8 cellular contexts compared by ENCODE assay signal in genomic region chr1:246564839-246565750, GRCh38. TPM values are rescaled to one million over a fixed set of nuclear protein-coding genes. Genes with fewer than 3 reads are reported as not detected.
DNase-seq lines count a peak whose midpoint lies in the region; ATAC-seq and TF ChIP-seq lines count a peak whose summit lies in the region.

No MANE protein-coding gene starts in this region.

- TF ChIP-seq CTCF in AG09309 (IDR thresholded peaks at IDR 0.05; ENCODE audit: control insufficient read depth, insufficient read depth, low read depth, low read length, missing control alignments) = no peak
- TF ChIP-seq CTCF in brain microvascular endothelial cell (IDR thresholded peaks at IDR 0.05; ENCODE audit: low read depth, low read length, missing control alignments) = no peak
- TF ChIP-seq CTCF in mucosa of descending colon (IDR thresholded peaks at IDR 0.05) = no peak

- in situ Hi-C loops in brain microvascular endothelial cell (cut with HindIII; ENCODE audit: low pct_ligation_motif_present, low sequenced_read_pairs) = no loop called here

- no peaks in the 10 kb centered on the region for H3K27me3 ChIP-seq in brain microvascular endothelial cell (replicated peaks)

- intact Hi-C loops in mucosa of descending colon (cut with DNase I, micrococcal nuclease) = loop anchor here in 1 of 2 donors (5.0 kb wide), 1 partner anchor 132 kb away; no protein-coding TSS in a partner anchor

- peaks cover 3% of the 10 kb centered on the region for H3K36me3 ChIP-seq in brain microvascular endothelial cell (replicated peaks)
- peaks cover 6% of the 10 kb centered on the region for H3K36me3 ChIP-seq in mucosa of descending colon (ENCODE audit: low read depth)

- peaks cover 32% of the 10 kb centered on the region for H3K4me1 ChIP-seq in mucosa of descending colon (ENCODE audit: low read depth)

- no peaks in the 10 kb centered on the region for H3K9me3 ChIP-seq in mucosa of descending colon

- H3K4me3 ChIP-seq in AG09309 (ENCODE audit: control insufficient read depth, low read depth, low read length) (peak overlapping the region; percentile 75), brain microvascular endothelial cell (ENCODE audit: low read depth, low read length) (peak overlapping the region; percentile 97), mucosa of descending colon (peak overlapping the region; percentile 83)
- H3K4me3 ChIP-seq in Jurkat, Clone E6-1 (ENCODE audit: low read length) = peak overlapping the region; percentile 80

- no peak for ATAC-seq in mucosa of descending colon
- no peak for ATAC-seq in HG02623 (IDR thresholded peaks at IDR 0.05; ENCODE audit: unreplicated experiment)
- no peak for ATAC-seq in left lobe of liver

- peak overlapping the region; percentile 81 for H3K27ac ChIP-seq in brain microvascular endothelial cell

- DNase-seq in AG09309 (ENCODE audit: low read depth) (no peak), brain microvascular endothelial cell (no peak), mucosa of descending colon (peak in 1 of 3 donors; percentile 51), superior temporal gyrus (ENCODE audit: extremely low spot score) (no peak), left lobe of liver (ENCODE audit: low spot score) (no peak), foreskin melanocyte (no peak)
- no peak for DNase-seq in Jurkat, Clone E6-1 (ENCODE audit: low read depth, low spot score)

RNA-seq across cellular contexts. Expression of gene TFB2M, which starts 1.0 kb away (rescaled TPM):
- 17.7 TPM for polyA plus RNA-seq in Jurkat, Clone E6-1 (2012; ENCODE audit: insufficient read depth, insufficient read length)
- total RNA-seq in mucosa of descending colon (10 to 100 TPM; 10.3 to 12.9 (median 10.5) TPM), left lobe of liver (14.1 TPM)

RNA-seq across cellular contexts. Expression of gene CNST, which starts 1.2 kb away (rescaled TPM):
- polyA plus RNA-seq in Jurkat, Clone E6-1 (2012; ENCODE audit: insufficient read depth, insufficient read length) = 12.9 TPM
- total RNA-seq in mucosa of descending colon (10 to 100 TPM; 31.6 to 47.7 (median 44.6) TPM), left lobe of liver (16.5 TPM)

RNA-seq across cellular contexts. Expression of gene SMYD3, which starts 58.0 kb away (rescaled TPM):
- 58.6 TPM for polyA plus RNA-seq in Jurkat, Clone E6-1 (2012; ENCODE audit: insufficient read depth, insufficient read length)
- total RNA-seq in mucosa of descending colon (10 to 100 TPM; 16.3 to 18.0 (median 16.4) TPM), left lobe of liver (6.7 TPM)
